In genomic region chr5:173925449-173926071, GRCh38 we compare ENCODE assay signal across 8 cellular contexts. TPM values are rescaled to one million over a fixed set of nuclear protein-coding genes. Genes with fewer than 3 reads are reported as not detected.
DNase-seq lines count a peak whose midpoint lies in the region; ATAC-seq, FAIRE-seq and TF ChIP-seq lines count a peak whose summit lies in the region.

No MANE protein-coding gene starts in this region.

- H3K9me3 ChIP-seq in testis, result no peaks in the 10 kb centered on the region

- POLR2A ChIA-PET in T-cell (lab: Charles Lee), result interaction anchor here in 1 of 2 donors (0.5 to 1.0 kb wide), 2 partner anchors 110 to 308 kb away, joined by 3 read pairs; no protein-coding TSS in a partner anchor

- H3K9me3 Mint-ChIP-seq in T-cell, result no peaks in the 10 kb centered on the region

- H3K36me3 Mint-ChIP-seq in T-cell, result peaks cover 12% of the 10 kb centered on the region

- no peaks in the 10 kb centered on the region for H3K27me3 ChIP-seq in brain microvascular endothelial cell (replicated peaks)
- H3K27me3 ChIP-seq in testis, result no peaks in the 10 kb centered on the region

- H3K36me3 ChIP-seq in brain microvascular endothelial cell (replicated peaks) (no peaks in the 10 kb centered on the region), testis (ENCODE audit: low read depth, missing control alignments) (no peaks in the 10 kb centered on the region)

- in situ Hi-C loops in brain microvascular endothelial cell (cut with HindIII; ENCODE audit: low pct_ligation_motif_present, low sequenced_read_pairs), result loop anchor here (25.0 kb wide), 1 partner anchor 288 kb away; no protein-coding TSS in a partner anchor

- DNase-seq in AG08396 (ENCODE audit: low spot score) (peak; percentile 9), GM12892 (ENCODE audit: insufficient read length) (no peak), T-cell (peak in 30 of 34 experiments; percentile 12 to 55 (median 40)), brain microvascular endothelial cell (peak; percentile 61), left colon (peak in 1 of 2 donors; percentile 69), testis (peak; percentile 54), NCI-H1436 (lab: John Stamatoyannopoulos, UW) (no peak)

- intact Hi-C loops in left colon (cut with DNase I, micrococcal nuclease) (no loop called here), testis (cut with DNase I; ENCODE audit: low total_unique reads) (no loop called here)

- TF ChIP-seq CTCF in brain microvascular endothelial cell (IDR thresholded peaks at IDR 0.05; ENCODE audit: low read depth, low read length, missing control alignments) (peak; percentile 86), testis (IDR thresholded peaks at IDR 0.05) (peak in 2 of 3 experiments; percentile 23 to 24)

- peak; percentile 48 for FAIRE-seq in GM12892 (lab: Jason Lieb, UNC)

- no peak for TF ChIP-seq POLR2A in GM12892 (IDR thresholded peaks at IDR 0.05; ENCODE audit: low read depth, low read length)
- TF ChIP-seq POLR2A in testis (IDR thresholded peaks at IDR 0.05), result no peak

- WGBS in testis, 2 donors, result 43 to 49% methylated on average over 3 of the region's 3 CpGs

- no peak overlapping the region for H3K4me3 Mint-ChIP-seq in T-cell

- H3K27ac ChIP-seq in brain microvascular endothelial cell (no peak overlapping the region), testis (peak overlapping the region; percentile 75 to 83)

- H3K27me3 Mint-ChIP-seq in T-cell, result no peaks in the 10 kb centered on the region

- CTCF ChIA-PET in T-cell (lab: Charles Lee), result interaction anchor here (0.5 to 5.2 kb wide), 23 partner anchors 10 to 931 kb away, joined by 3 to 62 read pairs (median 3); partner anchors contain the start of genes BOD1 (in 1 of the 2) and CPEB4 (in 1 of the 2)

- H3K4me1 ChIP-seq in testis, result peaks cover 55% of the 10 kb centered on the region

- H3K4me3 ChIP-seq in brain microvascular endothelial cell (ENCODE audit: low read depth, low read length), result no peak overlapping the region
- H3K4me3 ChIP-seq in testis, result no peak overlapping the region

- no peak overlapping the region for H3K27ac Mint-ChIP-seq in T-cell

- peaks cover 25 to 35% (median 28%) of the 10 kb centered on the region in 3 donors for H3K4me1 Mint-ChIP-seq in T-cell

- ATAC-seq in T-cell (replicated peaks in 1 of 4) (peak in 2 of 4 experiments; percentile 43 to 44), left colon (peak; percentile 40), HG02938 (IDR thresholded peaks at IDR 0.05; ENCODE audit: unreplicated experiment) (no peak)

RNA-seq across cellular contexts. Expression of gene CPEB4, which starts 37.4 kb away (rescaled TPM):
- 18.8 TPM for polyA plus RNA-seq in GM12892 (2012; ENCODE audit: missing spikeins)
- total RNA-seq in T-cell (10 to 100 TPM; 13.8 to 25.9 (median 14.9) TPM), left colon (10 to 100 TPM; 42.1 to 42.8 TPM), testis (10 to 100 TPM; 52.9 to 64.4 TPM)
- polyA plus RNA-seq in testis (ENCODE audit: insufficient read depth, low read depth, low replicate concordance), result 29.4 TPM

Comparison
In these comparisons a context has a peak if more than half of its experiments do, and no peak if none do; other contexts are left out.
1. DNase-seq: peak in AG08396 (single experiment), T-cell (30 of 34), brain microvascular endothelial cell (single experiment) and testis (single experiment); none in GM12892 (single experiment) and NCI-H1436 (single experiment).